Comparison of ENCODE assay signal across 4 cellular contexts in genomic region chr6:103085801-103086200, GRCh38.
"Had no signal": no experiment of that assay in that cellular context is flagged by ENCODE, and none has a peak within 500 bp of the region (broad histone marks: within the 10 kb centered on the region; RNA-seq: fewer than 3 reads in every experiment).

No MANE protein-coding gene starts in this region.

- DNase-seq: IMR-90 had no signal

- H3K27ac ChIP-seq: HL-60 had no signal

- H3K27ac Mint-ChIP-seq: IgD-negative memory B cell had no signal

- H3K36me3 Mint-ChIP-seq: IgD-negative memory B cell had no signal

- H3K4me1 Mint-ChIP-seq: IgD-negative memory B cell had no signal

- H3K4me3 Mint-ChIP-seq: IgD-negative memory B cell had no signal

- H3K4me3 ChIP-seq: K562 had no signal

- H3K27me3 Mint-ChIP-seq: IgD-negative memory B cell had no signal
